9 cellular contexts compared by ENCODE assay signal in the genomic region with DNA sequence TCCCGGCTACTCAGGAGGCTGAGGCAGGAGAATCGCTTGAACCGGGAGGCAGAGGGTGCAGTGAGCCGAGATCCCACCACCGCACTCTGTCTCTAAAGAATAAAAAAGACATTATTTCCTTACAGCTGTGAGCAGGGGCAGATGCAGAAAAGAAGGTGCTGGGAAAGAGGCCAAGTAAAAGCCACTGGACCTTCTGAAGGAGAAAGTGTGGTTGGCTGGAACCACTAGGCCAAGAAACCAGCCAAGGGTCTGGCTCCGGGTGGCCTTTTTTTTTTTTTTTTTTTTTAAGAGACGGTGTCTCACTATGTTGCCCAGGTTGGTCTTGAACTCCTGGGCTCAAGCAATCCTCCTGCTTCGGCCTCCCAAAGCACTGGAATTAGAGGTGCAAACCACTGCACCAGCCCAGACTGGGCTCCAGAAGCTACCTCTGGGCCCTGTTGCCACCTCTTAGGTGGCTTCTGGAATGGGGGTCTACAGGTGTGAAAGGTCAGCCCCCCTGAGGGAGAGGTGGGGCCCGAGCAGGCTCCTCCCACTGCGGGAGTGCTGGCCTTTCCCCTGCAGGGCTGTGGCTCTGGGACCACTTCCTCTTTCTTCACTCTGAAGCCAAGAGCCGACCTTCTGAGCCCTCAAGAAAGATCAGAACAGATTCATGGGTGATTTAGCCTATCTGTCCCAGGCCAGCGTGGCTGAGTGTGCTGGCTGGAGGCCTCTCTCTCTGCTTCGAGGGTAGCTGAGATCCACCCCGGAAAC. TPM values are rescaled to one million over a fixed set of nuclear protein-coding genes. Genes with fewer than 3 reads are reported as not detected.
DNase-seq lines count a peak whose midpoint lies in the region; ATAC-seq and TF ChIP-seq lines count a peak whose summit lies in the region.
"Had no signal": no experiment of that assay in that cellular context is flagged by ENCODE, and none has a peak within 500 bp of the region (broad histone marks: within the 10 kb centered on the region; RNA-seq: fewer than 3 reads in every experiment).

A gene with protein sequence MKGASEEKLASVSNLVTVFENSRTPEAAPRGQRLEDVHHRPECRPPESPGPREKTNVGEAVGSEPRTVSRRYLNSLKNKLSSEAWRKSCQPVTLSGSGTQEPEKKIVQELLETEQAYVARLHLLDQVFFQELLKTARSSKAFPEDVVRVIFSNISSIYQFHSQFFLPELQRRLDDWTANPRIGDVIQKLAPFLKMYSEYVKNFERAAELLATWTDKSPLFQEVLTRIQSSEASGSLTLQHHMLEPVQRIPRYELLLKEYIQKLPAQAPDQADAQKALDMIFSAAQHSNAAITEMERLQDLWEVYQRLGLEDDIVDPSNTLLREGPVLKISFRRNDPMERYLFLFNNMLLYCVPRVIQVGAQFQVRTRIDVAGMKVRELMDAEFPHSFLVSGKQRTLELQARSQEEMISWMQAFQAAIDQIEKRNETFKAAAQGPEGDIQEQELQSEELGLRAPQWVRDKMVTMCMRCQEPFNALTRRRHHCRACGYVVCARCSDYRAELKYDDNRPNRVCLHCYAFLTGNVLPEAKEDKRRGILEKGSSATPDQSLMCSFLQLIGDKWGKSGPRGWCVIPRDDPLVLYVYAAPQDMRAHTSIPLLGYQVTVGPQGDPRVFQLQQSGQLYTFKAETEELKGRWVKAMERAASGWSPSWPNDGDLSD (plus strand): TSS at position 595 of the 750 bp plus-strand sequence. CDS start 163 bp downstream, outside the sequence.

- no peak for DNase-seq in CD4-positive, CD25-positive, alpha-beta regulatory T cell
- peak; percentile 93 for DNase-seq in GM19238 (ENCODE audit: insufficient read length, low spot score)
- DNase-seq in activated naive CD8-positive, alpha-beta T cell treated with anti-CD3 and anti-CD28 coated beads, Interleukin-2, amount 50 U/mL, for 24 hours: peak; percentile 32
- DNase-seq in osteoblast (ENCODE audit: insufficient read length, low spot score, missing footprints): no peak
- no peak for DNase-seq in 8988T
- DNase-seq in activated gamma-delta T cell treated with Interleukin-2 at 50 U/mL for 16 hours: no peak
- DNase-seq in NCI-H146 (lab: John Stamatoyannopoulos, UW): no peak

- no peaks in the 10 kb centered on the region for H3K9me3 ChIP-seq in CD4-positive, CD25-positive, alpha-beta regulatory T cell (ENCODE audit: control insufficient read depth in 2 of 2, low read length in 2 of 2)
- H3K9me3 ChIP-seq in osteoblast (ENCODE audit: low read depth, low read length): no peaks in the 10 kb centered on the region

- no peaks in the 10 kb centered on the region for H3K27me3 ChIP-seq in CD4-positive, CD25-positive, alpha-beta regulatory T cell (ENCODE audit: control insufficient read depth, insufficient read depth, low read length)
- H3K27me3 ChIP-seq in osteoblast (ENCODE audit: insufficient read depth, low read length): peaks cover 10% of the 10 kb centered on the region

- H3K79me2 ChIP-seq in osteoblast (ENCODE audit: insufficient read depth, low read length): no peaks in the 10 kb centered on the region

- no peaks in the 10 kb centered on the region for H3K27me3 Mint-ChIP-seq in CD4-positive, CD25-positive, alpha-beta regulatory T cell
- H3K27me3 Mint-ChIP-seq in activated naive CD8-positive, alpha-beta T cell treated with anti-CD3 and anti-CD28 coated beads, Interleukin-2, amount 50 U/mL, for 24 hours: no peaks in the 10 kb centered on the region
- H3K27me3 Mint-ChIP-seq: naive thymus-derived CD8-positive, alpha-beta T cell had no signal

- H3K4me1 ChIP-seq in CD4-positive, CD25-positive, alpha-beta regulatory T cell (ENCODE audit: control insufficient read depth, insufficient read depth, low read length, poor library complexity, severe bottlenecking): peaks cover 16% of the 10 kb centered on the region
- peaks cover 9% of the 10 kb centered on the region for H3K4me1 ChIP-seq in osteoblast (ENCODE audit: insufficient read depth, low read length)

- H4K20me1 ChIP-seq in osteoblast (ENCODE audit: insufficient read depth, low read length): no peaks in the 10 kb centered on the region

- peak within 1 kb of the TSS; percentile 68 for H2AFZ ChIP-seq in osteoblast (ENCODE audit: low read length)

- H3K27ac Mint-ChIP-seq in CD4-positive, CD25-positive, alpha-beta regulatory T cell: peak within 1 kb of the TSS; percentile 8 to 89 (median 84)
- peak within 1 kb of the TSS; percentile 2 for H3K27ac Mint-ChIP-seq in activated naive CD8-positive, alpha-beta T cell treated with anti-CD3 and anti-CD28 coated beads, Interleukin-2, amount 50 U/mL, for 24 hours

- peaks cover 6 to 19% (median 8%) of the 10 kb centered on the region in 4 donors for H3K4me1 Mint-ChIP-seq in CD4-positive, CD25-positive, alpha-beta regulatory T cell
- peaks cover 21% of the 10 kb centered on the region for H3K4me1 Mint-ChIP-seq in activated naive CD8-positive, alpha-beta T cell treated with anti-CD3 and anti-CD28 coated beads, Interleukin-2, amount 50 U/mL, for 24 hours

- no peak within 1 kb of the TSS for H3K4me2 ChIP-seq in osteoblast (ENCODE audit: insufficient read depth, low read length)

- TF ChIP-seq CTCF in osteoblast (IDR thresholded peaks at IDR 0.05; ENCODE audit: extremely low read depth, low read depth, low read length): no peak

- H3K4me3 ChIP-seq in CD4-positive, CD25-positive, alpha-beta regulatory T cell (ENCODE audit: low read depth, low read length): peak within 1 kb of the TSS; percentile 58
- H3K4me3 ChIP-seq in osteoblast (ENCODE audit: insufficient read depth, low read length): no peak within 1 kb of the TSS

- peak within 1 kb of the TSS; percentile 23 for H3K27ac ChIP-seq in CD4-positive, CD25-positive, alpha-beta regulatory T cell (ENCODE audit: insufficient read depth, low read length, poor library complexity, severe bottlenecking)
- H3K27ac ChIP-seq in osteoblast (ENCODE audit: low read depth, low read length): no peak within 1 kb of the TSS

- peak within 1 kb of the TSS; percentile 21 to 95 (median 32) for H3K4me3 Mint-ChIP-seq in CD4-positive, CD25-positive, alpha-beta regulatory T cell
- H3K4me3 Mint-ChIP-seq in activated naive CD8-positive, alpha-beta T cell treated with anti-CD3 and anti-CD28 coated beads, Interleukin-2, amount 50 U/mL, for 24 hours: peak within 1 kb of the TSS; percentile 71

- no peaks in the 10 kb centered on the region for H3K36me3 ChIP-seq in CD4-positive, CD25-positive, alpha-beta regulatory T cell (ENCODE audit: control insufficient read depth, insufficient read depth, low read length)
- no peaks in the 10 kb centered on the region for H3K36me3 ChIP-seq in osteoblast (ENCODE audit: insufficient read depth, low read length)

- no peak for ATAC-seq in CD4-positive, CD25-positive, alpha-beta regulatory T cell (ENCODE audit: low read depth in 2 of 2)
- ATAC-seq in HG03196 (IDR thresholded peaks at IDR 0.05; ENCODE audit: unreplicated experiment): peak; percentile 52
- ATAC-seq in activated naive CD8-positive, alpha-beta T cell treated with anti-CD3 and anti-CD28 coated beads, Interleukin-2, amount 50 U/mL, for 24 hours: peak; percentile 11

- H3K36me3 Mint-ChIP-seq in CD4-positive, CD25-positive, alpha-beta regulatory T cell: no peaks in the 10 kb centered on the region
- H3K36me3 Mint-ChIP-seq in activated naive CD8-positive, alpha-beta T cell treated with anti-CD3 and anti-CD28 coated beads, Interleukin-2, amount 50 U/mL, for 24 hours (ENCODE audit: low read depth): no peaks in the 10 kb centered on the region
- H3K36me3 Mint-ChIP-seq: naive thymus-derived CD8-positive, alpha-beta T cell had no signal

- H3K9me3 Mint-ChIP-seq in CD4-positive, CD25-positive, alpha-beta regulatory T cell: no peaks in the 10 kb centered on the region
- H3K9me3 Mint-ChIP-seq in activated naive CD8-positive, alpha-beta T cell treated with anti-CD3 and anti-CD28 coated beads, Interleukin-2, amount 50 U/mL, for 24 hours: no peaks in the 10 kb centered on the region
- H3K9me3 Mint-ChIP-seq: naive thymus-derived CD8-positive, alpha-beta T cell had no signal

RNA-seq across cellular contexts. Expression of the gene that starts here (rescaled TPM):
- total RNA-seq in CD4-positive, CD25-positive, alpha-beta regulatory T cell: 1.9 TPM
- under 1 TPM in 3 of 4 donors, not detected in 1; 0.21 to 0.77 (median 0.43) TPM for polyA plus RNA-seq in CD4-positive, CD25-positive, alpha-beta regulatory T cell
- under 0.01 TPM in 2 replicates for total RNA-seq in osteoblast

Comparison
In these comparisons a context has a peak if more than half of its experiments do, and no peak if none do; other contexts are left out.
1. ATAC-seq: peak in HG03196 (single experiment) and activated naive CD8-positive, alpha-beta T cell treated with anti-CD3 and anti-CD28 coated beads, Interleukin-2, amount 50 U/mL, for 24 hours (single experiment); none in CD4-positive, CD25-positive, alpha-beta regulatory T cell (0 of 2).
2. DNase-seq: peak in GM19238 (single experiment) and activated naive CD8-positive, alpha-beta T cell treated with anti-CD3 and anti-CD28 coated beads, Interleukin-2, amount 50 U/mL, for 24 hours (single experiment); none in CD4-positive, CD25-positive, alpha-beta regulatory T cell (0 of 3), osteoblast (single experiment), 8988T (single experiment), activated gamma-delta T cell treated with Interleukin-2 at 50 U/mL for 16 hours (single experiment) and NCI-H146 (single experiment).